2 cellular contexts compared by ENCODE assay signal in genomic region chr9:105593145-105593544, GRCh38.
TF ChIP-seq lines count a peak whose summit lies in the region.

No MANE protein-coding gene starts in this region.

TF ChIP-seq in GM23338, 12 proteins besides CTCF, POLR2A, EP300 and RAD21 (continued from another document):
- TF ChIP-seq REST (IDR thresholded peaks at IDR 0.05; ENCODE audit: unreplicated experiment) (no peak), CREB1 (CRISPR knock-in tag; IDR thresholded peaks at IDR 0.05; ENCODE audit: low read depth) (no peak), ETS1 (IDR thresholded peaks at IDR 0.05) (no peak), JUNB (IDR thresholded peaks at IDR 0.05; ENCODE audit: unreplicated experiment) (no peak), POLR2AphosphoS5 (IDR thresholded peaks at IDR 0.05; ENCODE audit: low read depth) (no peak), ZNF331 (CRISPR knock-in tag; IDR thresholded peaks at IDR 0.05; ENCODE audit: low read depth) (no peak), NANOG (IDR thresholded peaks at IDR 0.05; ENCODE audit: borderline replicate concordance) (no peak), EZH2phosphoT487 (IDR thresholded peaks at IDR 0.05; ENCODE audit: unreplicated experiment) (no peak), ZNF462 (CRISPR knock-in tag; IDR thresholded peaks at IDR 0.05) (no peak), STAT1 (IDR thresholded peaks at IDR 0.05; ENCODE audit: unreplicated experiment) (no peak), EZH2 (IDR thresholded peaks at IDR 0.05; ENCODE audit: low read depth, unreplicated experiment) (no peak)

TF ChIP-seq in WTC11, 78 proteins besides CTCF, POLR2A, EP300 and RAD21 (continued from another document):
- no peak for TF ChIP-seq MAX (CRISPR knock-in tag; IDR thresholded peaks at IDR 0.05)
